In the genomic region with DNA sequence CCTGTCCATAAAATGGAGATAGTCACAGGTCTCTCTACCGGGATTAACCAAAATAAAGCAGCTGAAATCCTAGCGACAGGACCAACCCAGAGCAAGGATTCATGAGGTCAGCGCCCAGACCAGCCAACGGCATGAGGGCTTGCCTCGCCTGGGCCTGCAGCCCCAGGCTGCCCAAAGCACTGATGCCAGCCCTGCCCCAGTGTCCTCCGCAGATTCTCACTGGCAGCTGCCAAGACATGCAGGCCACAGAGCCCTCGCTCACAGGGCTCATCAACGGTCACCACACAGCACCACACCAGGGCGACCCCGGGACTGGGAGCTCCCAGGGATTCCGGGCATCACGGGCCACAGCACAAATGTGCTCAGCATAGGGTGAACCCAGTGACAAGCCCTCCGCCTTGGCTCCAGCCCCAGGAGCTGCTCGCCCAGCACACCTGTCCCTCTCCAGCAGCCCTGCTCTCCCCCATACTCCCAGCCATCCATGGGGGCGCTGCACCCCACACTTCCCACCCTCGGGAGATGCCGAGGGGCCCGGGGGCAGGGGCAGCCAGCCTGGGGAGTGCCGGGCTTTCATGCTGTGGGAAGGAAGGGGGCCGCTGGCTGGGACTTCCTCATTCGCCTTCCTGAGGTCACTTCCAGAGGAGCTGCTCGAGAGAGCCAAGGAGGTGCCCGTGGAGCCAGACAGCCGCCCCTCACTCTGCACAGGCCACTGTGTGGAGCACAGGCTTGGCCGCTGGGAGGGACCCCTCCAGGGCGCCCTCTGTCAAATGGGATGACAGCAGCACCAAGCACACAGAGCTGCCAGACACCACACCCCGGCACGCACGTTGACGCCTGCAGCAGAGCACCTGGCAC, we compare ENCODE assay signal across 14 cellular contexts. TPM values are rescaled to one million over a fixed set of nuclear protein-coding genes. Genes with fewer than 3 reads are reported as not detected.
DNase-seq lines count a peak whose midpoint lies in the region; ATAC-seq and TF ChIP-seq lines count a peak whose summit lies in the region.
"Had no signal": no experiment of that assay in that cellular context is flagged by ENCODE, and none has a peak within 500 bp of the region (broad histone marks: within the 10 kb centered on the region; RNA-seq: fewer than 3 reads in every experiment).

No MANE protein-coding gene starts in this region.

- no peaks in the 10 kb centered on the region for H3K9me3 Mint-ChIP-seq in activated naive CD4-positive, alpha-beta T cell treated with anti-CD3 and anti-CD28 coated beads for 36 hours
- H3K9me3 Mint-ChIP-seq in activated naive CD4-positive, alpha-beta T cell treated with anti-CD3 and anti-CD28 coated beads, Interleukin-2, amount 10 ng/mL, durations not matched to agents 7 days and 5 days, result no peaks in the 10 kb centered on the region
- H3K9me3 Mint-ChIP-seq in WTC11, result no peaks in the 10 kb centered on the region
- H3K9me3 Mint-ChIP-seq: neural crest cell had no signal

- H3K4me3 Mint-ChIP-seq in activated naive CD4-positive, alpha-beta T cell treated with anti-CD3 and anti-CD28 coated beads for 36 hours, result no peak overlapping the region
- no peak overlapping the region for H3K4me3 Mint-ChIP-seq in activated naive CD4-positive, alpha-beta T cell treated with anti-CD3 and anti-CD28 coated beads, Interleukin-2, amount 10 ng/mL, durations not matched to agents 7 days and 5 days
- no peak overlapping the region for H3K4me3 Mint-ChIP-seq in WTC11
- H3K4me3 Mint-ChIP-seq: neural crest cell had no signal

- no peak for TF ChIP-seq CTCF in WTC11 (IDR thresholded peaks at IDR 0.05)
- no peak for TF ChIP-seq CTCF in right lobe of liver (IDR thresholded peaks at IDR 0.05)
- no peak for TF ChIP-seq CTCF in uterus (IDR thresholded peaks at IDR 0.05)

- H3K36me3 Mint-ChIP-seq in activated naive CD4-positive, alpha-beta T cell treated with anti-CD3 and anti-CD28 coated beads for 36 hours (ENCODE audit: low read depth), result peaks cover 18% of the 10 kb centered on the region
- peaks cover 39% of the 10 kb centered on the region for H3K36me3 Mint-ChIP-seq in activated naive CD4-positive, alpha-beta T cell treated with anti-CD3 and anti-CD28 coated beads, Interleukin-2, amount 10 ng/mL, durations not matched to agents 7 days and 5 days
- H3K36me3 Mint-ChIP-seq in WTC11, result peaks cover 27% of the 10 kb centered on the region

- WGBS in right lobe of liver (ENCODE audit: insufficient coverage, low coverage, low lambda C conversion rate, missing lambda C conversion rate), result 83% methylated on average over 1 of the region's 30 CpGs

- DNase-seq in activated naive CD4-positive, alpha-beta T cell treated with anti-CD3 and anti-CD28 coated beads for 36 hours, result no peak
- DNase-seq in activated naive CD4-positive, alpha-beta T cell treated with anti-CD3 and anti-CD28 coated beads, Interleukin-2, amount 10 ng/mL, durations not matched to agents 7 days and 5 days, result no peak
- DNase-seq in WTC11 (ENCODE audit: low spot score) (peak; percentile 35), right lobe of liver (no peak), uterus (no peak), NCI-H345 (lab: John Stamatoyannopoulos, UW) (no peak), GM03348 (ENCODE audit: low spot score) (no peak), HPDE6-E6E7 (ENCODE audit: extremely low spot score) (no peak)
- DNase-seq: DND-41, GOT3, NCI-H1105, NCI-H510A had no signal

- no peaks in the 10 kb centered on the region for H3K9me3 ChIP-seq in right lobe of liver
- no peaks in the 10 kb centered on the region for H3K9me3 ChIP-seq in uterus
- H3K9me3 ChIP-seq: ascending aorta had no signal

- CTCF ChIA-PET in activated naive CD4-positive, alpha-beta T cell treated with anti-CD3 and anti-CD28 coated beads for 36 hours (lab: Charles Lee), result no interaction called here
- CTCF ChIA-PET in activated naive CD4-positive, alpha-beta T cell treated with anti-CD3 and anti-CD28 coated beads, Interleukin-2, amount 10 ng/mL, durations not matched to agents 7 days and 5 days (lab: Charles Lee), result interaction anchor here (1.4 kb wide), 1 partner anchor 15 kb away, joined by 4 read pairs; no protein-coding TSS in a partner anchor
- CTCF ChIA-PET in WTC11 (lab: Charles Lee), result interaction anchor here (0.8 to 2.0 kb wide), 8 partner anchors 8 to 200 kb away, joined by 3 to 9 read pairs (median 3); partner anchors contain the start of genes BICDL1, PXN and SIRT4

- POLR2A ChIA-PET in WTC11 (lab: Charles Lee), result interaction anchor here (0.5 to 1.2 kb wide), 3 partner anchors 10 to 378 kb away, joined by 3 to 6 read pairs (median 3); partner anchors contain the start of gene RAB35

- H3K4me3 ChIP-seq in right lobe of liver (no peak overlapping the region), uterus (no peak overlapping the region)
- H3K4me3 ChIP-seq: ascending aorta had no signal

- intact Hi-C loops in activated naive CD4-positive, alpha-beta T cell treated with anti-CD3 and anti-CD28 coated beads for 36 hours (cut with micrococcal nuclease), result no loop called here
- intact Hi-C loops in right lobe of liver (cut with DNase I), result no loop called here
- intact Hi-C loops in uterus (cut with DNase I; ENCODE audit: low total_unique reads), result no loop called here

- peak; percentile 60 for ATAC-seq in WTC11
- ATAC-seq in right lobe of liver, result peak in 3 of 4 donors; percentile 7 to 42 (median 14)

- H3K36me3 ChIP-seq in right lobe of liver, result peaks cover 3 to 28% (median 14%) of the 10 kb centered on the region in 4 donors
- no peaks in the 10 kb centered on the region for H3K36me3 ChIP-seq in uterus

- H3K27ac ChIP-seq in right lobe of liver (no peak overlapping the region), uterus (peak overlapping the region; percentile 36 to 48)

- H3K4me1 ChIP-seq in right lobe of liver (peaks cover 0 to 3% (median 0%) of the 10 kb centered on the region in 4 donors), uterus (peaks cover 12 to 18% of the 10 kb centered on the region in 2 donors)

- TF ChIP-seq POLR2A in right lobe of liver (IDR thresholded peaks at IDR 0.05), result no peak
- TF ChIP-seq POLR2A in uterus (IDR thresholded peaks at IDR 0.05), result no peak

- peak overlapping the region; percentile 65 for H3K27ac Mint-ChIP-seq in activated naive CD4-positive, alpha-beta T cell treated with anti-CD3 and anti-CD28 coated beads for 36 hours
- H3K27ac Mint-ChIP-seq in activated naive CD4-positive, alpha-beta T cell treated with anti-CD3 and anti-CD28 coated beads, Interleukin-2, amount 10 ng/mL, durations not matched to agents 7 days and 5 days, result no peak overlapping the region
- H3K27ac Mint-ChIP-seq in WTC11, result no peak overlapping the region

- peaks cover 2% of the 10 kb centered on the region for H3K4me1 Mint-ChIP-seq in activated naive CD4-positive, alpha-beta T cell treated with anti-CD3 and anti-CD28 coated beads for 36 hours (ENCODE audit: low read depth)
- peaks cover 21% of the 10 kb centered on the region for H3K4me1 Mint-ChIP-seq in activated naive CD4-positive, alpha-beta T cell treated with anti-CD3 and anti-CD28 coated beads, Interleukin-2, amount 10 ng/mL, durations not matched to agents 7 days and 5 days
- H3K4me1 Mint-ChIP-seq in WTC11, result peaks cover 21% of the 10 kb centered on the region
- H3K4me1 Mint-ChIP-seq: neural crest cell had no signal

- H3K27me3 Mint-ChIP-seq in activated naive CD4-positive, alpha-beta T cell treated with anti-CD3 and anti-CD28 coated beads for 36 hours (ENCODE audit: low read depth), result no peaks in the 10 kb centered on the region
- H3K27me3 Mint-ChIP-seq in activated naive CD4-positive, alpha-beta T cell treated with anti-CD3 and anti-CD28 coated beads, Interleukin-2, amount 10 ng/mL, durations not matched to agents 7 days and 5 days, result no peaks in the 10 kb centered on the region
- H3K27me3 Mint-ChIP-seq in WTC11 (ENCODE audit: low read depth), result no peaks in the 10 kb centered on the region

- H3K27me3 ChIP-seq in right lobe of liver (no peaks in the 10 kb centered on the region), uterus (no peaks in the 10 kb centered on the region)
- H3K27me3 ChIP-seq: ascending aorta had no signal

TF ChIP-seq in WTC11, 78 proteins besides CTCF, POLR2A, EP300 and RAD21:
- TF ChIP-seq SP1 (CRISPR knock-in tag; conservative IDR thresholded peaks at IDR 0.05) (no peak), CREB1 (CRISPR knock-in tag; IDR thresholded peaks at IDR 0.05) (no peak), FOXP1 (CRISPR knock-in tag; IDR thresholded peaks at IDR 0.05; ENCODE audit: borderline replicate concordance) (0 out of 2 replicates have a peak, but pooled peaks have one; percentile 29), ZNF263 (CRISPR knock-in tag; IDR thresholded peaks at IDR 0.05; ENCODE audit: low read depth) (no peak), GRHL2 (CRISPR knock-in tag; IDR thresholded peaks at IDR 0.05; ENCODE audit: insufficient replicate concordance, severe bottlenecking) (no peak), NFYB (CRISPR knock-in tag; conservative IDR thresholded peaks at IDR 0.05; ENCODE audit: low read depth) (no peak), ZBTB21 (CRISPR knock-in tag; IDR thresholded peaks at IDR 0.05; ENCODE audit: borderline replicate concordance) (no peak), ATF6 (CRISPR knock-in tag; IDR thresholded peaks at IDR 0.05) (no peak)

RNA-seq across cellular contexts. Expression of gene RAB35, which starts 14.1 kb away (rescaled TPM):
- 10 to 100 TPM; 41.3 to 45.7 TPM for total RNA-seq in activated naive CD4-positive, alpha-beta T cell treated with anti-CD3 and anti-CD28 coated beads for 36 hours
- total RNA-seq in WTC11 (2021), result 44.2 to 47.6 TPM (median 44.5 TPM) in 3 replicates
- 10 to 100 TPM; 11.7 to 22.1 (median 14.7) TPM for total RNA-seq in right lobe of liver
- total RNA-seq in uterus, result 10 to 100 TPM; 13.1 to 43.9 (median 22.4) TPM

Comparison
In these comparisons a context has a peak if more than half of its experiments do, and no peak if none do; other contexts are left out.
1. H3K27ac ChIP-seq: peak in uterus (2 of 2); none in right lobe of liver (0 of 3).